Comparison of ENCODE assay signal across 25 cellular contexts in the genomic region with DNA sequence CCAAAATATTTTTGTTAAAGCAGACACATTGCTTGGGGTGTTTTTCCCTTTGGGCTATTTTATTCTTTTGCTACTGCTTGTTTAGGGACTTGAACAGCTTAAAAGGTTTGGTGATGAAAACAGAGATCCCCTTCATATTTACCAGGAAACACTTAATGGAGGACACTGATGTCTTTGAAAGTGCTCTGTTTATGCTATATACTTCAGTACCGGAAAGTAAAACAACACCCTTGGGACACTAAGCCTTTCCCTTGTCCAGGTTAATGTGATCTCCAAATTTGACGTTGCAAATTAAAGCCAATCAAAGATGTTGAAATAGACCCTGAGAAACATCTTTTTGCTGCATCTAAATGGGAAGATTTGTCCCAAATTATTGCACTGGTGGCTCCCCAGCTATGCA.
"Had no signal": no experiment of that assay in that cellular context is flagged by ENCODE, and none has a peak within 500 bp of the region (broad histone marks: within the 10 kb centered on the region; RNA-seq: fewer than 3 reads in every experiment).

No MANE protein-coding gene starts in this region.

- H3K9me3 ChIP-seq: adrenal gland, ascending aorta, colonic mucosa, ovary, prostate gland, sigmoid colon, uterus had no signal

- H3K36me3 ChIP-seq: adrenal gland, ascending aorta, cardiac muscle cell, colonic mucosa, ovary, prostate gland, sigmoid colon, uterus had no signal

- H3K27ac ChIP-seq: adrenal gland, ascending aorta, cardiac muscle cell, colonic mucosa, dorsolateral prefrontal cortex, hepatocyte, ovary, prostate gland, sigmoid colon, uterus had no signal

- H3K27me3 ChIP-seq: adrenal gland, ascending aorta, cardiac muscle cell, colonic mucosa, dorsolateral prefrontal cortex, hepatocyte, ovary, sigmoid colon, uterus had no signal

- DNase-seq: activated CD4-positive, alpha-beta T cell treated with anti-CD3 and anti-CD28 coated beads for 48 hours; activated CD4-positive, alpha-beta T cell treated with anti-CD3 and anti-CD28 coated beads, Interleukin-2, amount 50 U/mL, for 48 hours; activated CD8-positive, alpha-beta memory T cell treated with anti-CD3 and anti-CD28 coated beads for 24 hours; activated CD8-positive, alpha-beta memory T cell treated with anti-CD3 and anti-CD28 coated beads, Interleukin-2, amount 50 U/mL, for 4 hours; activated effector memory CD4-positive, alpha-beta T cell treated with anti-CD3 and anti-CD28 coated beads, Interleukin-2, amount 50 U/mL, for 16 hours; activated naive CD4-positive, alpha-beta T cell treated with anti-CD3 and anti-CD28 coated beads for 36 hours; activated naive CD8-positive, alpha-beta T cell treated with anti-CD3 and anti-CD28 coated beads for 36 hours; activated T-cell treated with anti-CD3 and anti-CD28 coated beads, Interleukin-2, amount 50 U/mL, for 1 hour; adrenal gland; cerebellar nuclear complex; colonic mucosa; dorsolateral prefrontal cortex; effector memory CD4-positive, alpha-beta T cell; islet precursor cell; naive B cell; ovary; retina; sigmoid colon; small intestine; stimulated activated CD4-positive, alpha-beta T cell treated with anti-CD3 and anti-CD28 coated beads, Interleukin-4, amount 100 ng/mL, for 24 hours; uterus had no signal

- H3K4me1 ChIP-seq: adrenal gland, colonic mucosa, prostate gland, uterus had no signal

- H3K4me3 ChIP-seq: adrenal gland, ascending aorta, cardiac muscle cell, colonic mucosa, dorsolateral prefrontal cortex, hepatocyte, ovary, prostate gland, sigmoid colon, uterus had no signal
